In genomic region chr2:85753525-85754312, GRCh38 we compare ENCODE assay signal across 8 cellular contexts. TPM values are rescaled to one million over a fixed set of nuclear protein-coding genes. Genes with fewer than 3 reads are reported as not detected.
DNase-seq lines count a peak whose midpoint lies in the region; TF ChIP-seq lines count a peak whose summit lies in the region.

ATOH8 (plus strand) TSS chr2:85753991; CDS start chr2:85754190, 199 bp downstream.

- no peaks in the 10 kb centered on the region for H3K9me3 Mint-ChIP-seq in type B pancreatic cell

- H3K4me3 ChIP-seq in NB4 (ENCODE audit: low read depth, low read length) (peak within 1 kb of the TSS; percentile 40), fibroblast of pulmonary artery (replicated peaks; ENCODE audit: low read depth, low read length) (peak within 1 kb of the TSS; percentile 99), muscle layer of duodenum (ENCODE audit: low read depth in 1 of 2, low read length in 2 of 2) (peak within 1 kb of the TSS; percentile 76 to 84)

- H3K36me3 Mint-ChIP-seq in type B pancreatic cell = no peaks in the 10 kb centered on the region

- peaks cover 3% of the 10 kb centered on the region for H3K27me3 ChIP-seq in muscle layer of duodenum (ENCODE audit: low read depth, low read length)

- peaks cover 64% of the 10 kb centered on the region for H3K27me3 Mint-ChIP-seq in type B pancreatic cell

- peak within 1 kb of the TSS; percentile 92 for H3K4me3 Mint-ChIP-seq in type B pancreatic cell

- H3K4me1 ChIP-seq in muscle layer of duodenum (ENCODE audit: control insufficient read depth in 1 of 2, insufficient read depth in 2 of 2, low read length in 2 of 2) = peaks cover 10 to 61% of the 10 kb centered on the region in 2 donors

- H3K9me3 ChIP-seq in muscle layer of duodenum (ENCODE audit: control insufficient read depth in 1 of 2, low read length in 2 of 2) = no peaks in the 10 kb centered on the region

- H3K27ac Mint-ChIP-seq in type B pancreatic cell = no peak within 1 kb of the TSS

- H3K4me1 Mint-ChIP-seq in type B pancreatic cell (ENCODE audit: unreplicated experiment) = peaks cover 16% of the 10 kb centered on the region

- no peak for TF ChIP-seq CTCF in NB4 (IDR thresholded peaks at IDR 0.05; ENCODE audit: low read depth, low read length)
- no peak for TF ChIP-seq CTCF in fibroblast of pulmonary artery (IDR thresholded peaks at IDR 0.05; ENCODE audit: low read length, missing control alignments)
- no peak for TF ChIP-seq CTCF in type B pancreatic cell (conservative IDR thresholded peaks at IDR 0.05)

- no peak for TF ChIP-seq POLR2A in NB4 (IDR thresholded peaks at IDR 0.05; ENCODE audit: extremely low read depth, insufficient read length)

- peak; percentile 57 for DNase-seq in NCI-H146 (lab: John Stamatoyannopoulos, UW)
- no peak for DNase-seq in NCI-H146 treated with DMSO at 0.1 percent for 48 hours (lab: John Stamatoyannopoulos, UW; ENCODE audit: unreplicated experiment)
- peak; percentile 75 for DNase-seq in NB4 (ENCODE audit: low read depth)
- DNase-seq in activated CD8-positive, alpha-beta memory T cell treated with anti-CD3 and anti-CD28 coated beads, Interleukin-2, amount 50 U/mL, for 4 hours = peak; percentile 28
- peak; percentile 76 for DNase-seq in fibroblast of pulmonary artery (ENCODE audit: low read depth)
- DNase-seq in type B pancreatic cell (ENCODE audit: extremely low spot score, unreplicated experiment) = no peak
- DNase-seq in NCI-H1930 (lab: John Stamatoyannopoulos, UW) = no peak

- H3K27ac ChIP-seq in muscle layer of duodenum (ENCODE audit: low read length) = no peak within 1 kb of the TSS

- no peaks in the 10 kb centered on the region for H3K36me3 ChIP-seq in muscle layer of duodenum (ENCODE audit: control insufficient read depth in 1 of 2, insufficient read depth in 2 of 2, low read length in 2 of 2)

RNA-seq across cellular contexts. Expression of gene ATOH8, which starts in this region (rescaled TPM):
- total RNA-seq in type B pancreatic cell (ENCODE audit: low replicate concordance) = 1.8 and 13.7 TPM in 2 replicates

Comparison
In these comparisons a context has a peak if more than half of its experiments do, and no peak if none do; other contexts are left out.
1. DNase-seq: peak in NCI-H146 (single experiment), NB4 (single experiment), activated CD8-positive, alpha-beta memory T cell treated with anti-CD3 and anti-CD28 coated beads, Interleukin-2, amount 50 U/mL, for 4 hours (single experiment) and fibroblast of pulmonary artery (single experiment); none in NCI-H146 treated with DMSO at 0.1 percent for 48 hours (single experiment), type B pancreatic cell (single experiment) and NCI-H1930 (0 of 2).
2. H3K4me3 ChIP-seq: peak in every context shown above with its lines; median percentile 99 in fibroblast of pulmonary artery; 80 in muscle layer of duodenum; 40 in NB4.